ENCODE assay signal across 24 cellular contexts in genomic region chr12:7758346-7758745, GRCh38. TPM values are rescaled to one million over a fixed set of nuclear protein-coding genes. Genes with fewer than 3 reads are reported as not detected.
DNase-seq lines count a peak whose midpoint lies in the region; ATAC-seq and TF ChIP-seq lines count a peak whose summit lies in the region.
"Had no signal": no experiment of that assay in that cellular context is flagged by ENCODE, and none has a peak within 500 bp of the region (broad histone marks: within the 10 kb centered on the region; RNA-seq: fewer than 3 reads in every experiment).

No MANE protein-coding gene starts in this region.

- peak overlapping the region; percentile 96 for H3K27ac Mint-ChIP-seq in WTC11
- H3K27ac Mint-ChIP-seq: CD4-positive, CD25-positive, alpha-beta regulatory T cell had no signal

- no peaks in the 10 kb centered on the region for H3K9me3 Mint-ChIP-seq in WTC11
- H3K9me3 Mint-ChIP-seq: CD4-positive, CD25-positive, alpha-beta regulatory T cell had no signal

- H3K79me2 ChIP-seq in smooth muscle cell (ENCODE audit: low read depth), result no peaks in the 10 kb centered on the region

- no peak overlapping the region for H3K27ac ChIP-seq in smooth muscle cell (ENCODE audit: low read depth)
- H3K27ac ChIP-seq: GM23248, RWPE1 had no signal

- H3K9ac ChIP-seq in smooth muscle cell (ENCODE audit: low read depth), result no peak overlapping the region
- H3K9ac ChIP-seq: GM23248 had no signal

- peak overlapping the region; percentile 21; the same call in 1 of the 2 replicates for H3K4me3 Mint-ChIP-seq in WTC11
- H3K4me3 Mint-ChIP-seq: CD4-positive, CD25-positive, alpha-beta regulatory T cell had no signal

- peak; percentile 68 for ATAC-seq in WTC11
- no peak for ATAC-seq in GM18502 (IDR thresholded peaks at IDR 0.05; ENCODE audit: poor library complexity, unreplicated experiment)
- ATAC-seq: SK-N-SH treated with all-trans-retinoic acid at 6 μM for 48 hours had no signal

- peak overlapping the region; percentile 5 for H2AFZ ChIP-seq in smooth muscle cell (ENCODE audit: low read depth)
- H2AFZ ChIP-seq: GM23248 had no signal

- H3K4me3 ChIP-seq in HAP-1 (no peak overlapping the region), smooth muscle cell (no peak overlapping the region)
- H3K4me3 ChIP-seq: GM23248 had no signal

- WGBS in smooth muscle cell (ENCODE audit: low lambda C conversion rate), result 45% methylated on average over 4 of the region's 4 CpGs

- H3K4me1 Mint-ChIP-seq in WTC11, result peaks cover 34% of the 10 kb centered on the region
- H3K4me1 Mint-ChIP-seq: CD4-positive, CD25-positive, alpha-beta regulatory T cell had no signal

- no peaks in the 10 kb centered on the region for H3K27me3 Mint-ChIP-seq in WTC11 (ENCODE audit: low read depth)

- DNase-seq in HAP-1 (ENCODE audit: low spot score in 2 of 2), result peak; percentile 86 to 93
- DNase-seq in WTC11 (ENCODE audit: low spot score), result no peak
- DNase-seq in iPS DF 4.7 (ENCODE audit: extremely low read depth, low spot score), result peak; percentile 49
- no peak for DNase-seq in smooth muscle cell (lab: John Stamatoyannopoulos, UW; ENCODE audit: unreplicated experiment)
- DNase-seq in kidney glomerular epithelial cell (lab: John Stamatoyannopoulos, UW), result no peak
- no peak for DNase-seq in dedifferentiated amniotic fluid mesenchymal stem cell (ENCODE audit: extremely low spot score)
- DNase-seq: CD4-positive, CD25-positive, alpha-beta regulatory T cell; COR-L47; DMS79; Kasumi-1; NCI-H1417; NCI-H1694 treated with DMSO at 0.1 percent for 48 hours; NCI-H2081 treated with DMSO at 0.1 percent for 48 hours; NCI-H2171 treated with DMSO at 0.1 percent for 48 hours; NCI-H446; NCI-H526; SHP77 treated with DMSO at 0.1 percent for 48 hours had no signal

- H3K27me3 ChIP-seq in HAP-1 (ENCODE audit: low read depth) (no peaks in the 10 kb centered on the region), smooth muscle cell (ENCODE audit: low read depth) (no peaks in the 10 kb centered on the region)

- no peaks in the 10 kb centered on the region for H3K36me3 Mint-ChIP-seq in WTC11
- H3K36me3 Mint-ChIP-seq: CD4-positive, CD25-positive, alpha-beta regulatory T cell had no signal

- H3K36me3 ChIP-seq in HAP-1 (replicated peaks), result no peaks in the 10 kb centered on the region
- H3K36me3 ChIP-seq in smooth muscle cell (ENCODE audit: low read depth), result no peaks in the 10 kb centered on the region

- no peaks in the 10 kb centered on the region for H3F3A ChIP-seq in smooth muscle cell (ENCODE audit: low read depth)

- in situ Hi-C loops in HAP-1 (cut with MboI; ENCODE audit: low sequenced_read_pairs), result no loop called here

- CTCF ChIA-PET in WTC11 (lab: Charles Lee), result no interaction called here

- no peaks in the 10 kb centered on the region for H4K20me1 ChIP-seq in smooth muscle cell (ENCODE audit: low read depth)

- H3K4me1 ChIP-seq in HAP-1, result peaks cover 9% of the 10 kb centered on the region
- peaks cover 8% of the 10 kb centered on the region for H3K4me1 ChIP-seq in smooth muscle cell (ENCODE audit: low read depth)

- H3K9me3 ChIP-seq in HAP-1, result no peaks in the 10 kb centered on the region
- H3K9me3 ChIP-seq in smooth muscle cell (replicated peaks; ENCODE audit: low read depth), result no peaks in the 10 kb centered on the region

- TF ChIP-seq CTCF in WTC11 (IDR thresholded peaks at IDR 0.05) (no peak), smooth muscle cell (IDR thresholded peaks at IDR 0.05; ENCODE audit: borderline replicate concordance, insufficient read depth, poor library complexity, severe bottlenecking) (no peak)

- POLR2A ChIA-PET in WTC11 (lab: Charles Lee), result interaction anchor here (0.6 to 1.0 kb wide), 2 partner anchors 30 to 202 kb away, joined by 3 read pairs; no protein-coding TSS in a partner anchor

- H3K4me2 ChIP-seq in smooth muscle cell, result no peak overlapping the region

TF ChIP-seq in WTC11, 78 proteins besides CTCF, POLR2A, EP300 and RAD21:
- no peak for TF ChIP-seq ATF1 (CRISPR knock-in tag; IDR thresholded peaks at IDR 0.05)
- no peak for TF ChIP-seq CREB1 (CRISPR knock-in tag; IDR thresholded peaks at IDR 0.05)
- TF ChIP-seq GABPB1 (CRISPR knock-in tag; IDR thresholded peaks at IDR 0.05), result no peak
- no peak for TF ChIP-seq HMGA2 (CRISPR knock-in tag; IDR thresholded peaks at IDR 0.05)

RNA-seq across cellular contexts. Expression of gene NANOGNB, which starts 6.7 kb away (rescaled TPM):
- not detected in 3 replicates for total RNA-seq in WTC11 (2021)
- total RNA-seq in smooth muscle cell, result not detected in 2 replicates
- not detected in 2 replicates for polyA plus RNA-seq in smooth muscle cell
- total RNA-seq: A673; CD4-positive, CD25-positive, alpha-beta regulatory T cell; GM23248; MCF 10A had no signal
- polyA plus RNA-seq: BJ; CD4-positive, CD25-positive, alpha-beta regulatory T cell; GM23248 had no signal

RNA-seq across cellular contexts. Expression of gene CLEC4C, which starts 11.2 kb away (rescaled TPM):
- total RNA-seq in WTC11 (2021) (0.50 TPM in 1 of 3 replicates, not detected in the others), smooth muscle cell (not detected in 2 replicates)
- not detected in 2 replicates for polyA plus RNA-seq in smooth muscle cell
- total RNA-seq: A673; CD4-positive, CD25-positive, alpha-beta regulatory T cell; GM23248; MCF 10A had no signal
- polyA plus RNA-seq: BJ; CD4-positive, CD25-positive, alpha-beta regulatory T cell; GM23248 had no signal

RNA-seq across cellular contexts. Expression of gene NANOG, which starts 30.9 kb away (rescaled TPM):
- 330 to 387 TPM (median 352 TPM) in 3 replicates for total RNA-seq in WTC11 (2021)
- total RNA-seq in smooth muscle cell, result not detected in 2 replicates
- polyA plus RNA-seq in smooth muscle cell, result not detected in 2 replicates
- total RNA-seq: A673; CD4-positive, CD25-positive, alpha-beta regulatory T cell; GM23248; MCF 10A had no signal
- polyA plus RNA-seq: BJ; CD4-positive, CD25-positive, alpha-beta regulatory T cell had no signal

RNA-seq across cellular contexts. Expression of gene DPPA3, which starts 47.1 kb away (rescaled TPM):
- total RNA-seq in WTC11 (2021) (3.3 to 6.8 TPM (median 3.9 TPM) in 3 replicates), smooth muscle cell (not detected in 2 replicates)
- not detected in 2 replicates for polyA plus RNA-seq in smooth muscle cell
- total RNA-seq: A673; CD4-positive, CD25-positive, alpha-beta regulatory T cell; GM23248; MCF 10A had no signal
- polyA plus RNA-seq: BJ; CD4-positive, CD25-positive, alpha-beta regulatory T cell; GM23248 had no signal

Comparison
In these comparisons a context has a peak if more than half of its experiments do, and no peak if none do; other contexts are left out.
1. DNase-seq: peak in HAP-1 (2 of 2) and iPS DF 4.7 (single experiment); none in WTC11 (single experiment), smooth muscle cell (single experiment), kidney glomerular epithelial cell (single experiment) and dedifferentiated amniotic fluid mesenchymal stem cell (single experiment).
2. RNA of gene NANOG, which starts 30.9 kb away (total RNA-seq): 330 to 387 TPM in WTC11; not detected in smooth muscle cell; every median in the first group is over 100 times any median in the second.